Comparison of ENCODE assay signal across 7 cellular contexts in the genomic region with DNA sequence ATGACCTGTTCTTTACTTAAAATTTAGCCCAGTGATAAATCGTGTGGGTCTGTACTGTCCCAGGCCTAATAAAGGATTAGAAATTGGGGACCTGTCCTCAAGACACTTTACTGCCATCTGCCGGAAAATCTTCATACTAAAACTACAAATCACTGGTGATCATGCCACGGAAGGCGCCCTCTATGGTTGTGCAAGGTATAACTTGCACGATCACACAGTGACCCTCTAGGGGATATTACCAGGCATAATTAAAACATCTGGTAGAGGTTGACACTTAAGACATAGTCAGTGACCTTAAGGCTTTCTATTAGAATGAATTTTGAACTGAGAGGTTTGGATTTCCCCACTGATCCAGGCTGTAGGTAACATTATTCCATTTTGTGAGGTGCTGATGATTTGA.
DNase-seq lines count a peak whose midpoint lies in the region; ATAC-seq and TF ChIP-seq lines count a peak whose summit lies in the region.

No MANE protein-coding gene starts in this region.

- intact Hi-C loops in lower lobe of right lung (cut with DNase I): no loop called here

- H3K4me3 ChIP-seq in GM12875 (ENCODE audit: low read depth, low read length) (no peak overlapping the region), cardiac fibroblast (replicated peaks in 1 of 2; ENCODE audit: low read depth in 2 of 2, low read length in 2 of 2) (no peak overlapping the region), lower lobe of right lung (no peak overlapping the region)

- H3K9me3 Mint-ChIP-seq in neural crest cell: peaks cover 10% of the 10 kb centered on the region

- no peaks in the 10 kb centered on the region for H3K4me1 ChIP-seq in lower lobe of right lung

- H3K4me3 Mint-ChIP-seq in neural crest cell: no peak overlapping the region

- no peak for ATAC-seq in lower lobe of right lung

- H3K27me3 ChIP-seq in lower lobe of right lung (ENCODE audit: low read depth): no peaks in the 10 kb centered on the region

- H3K27ac ChIP-seq in lower lobe of right lung: no peak overlapping the region

- H3K9me3 ChIP-seq in lower lobe of right lung: no peaks in the 10 kb centered on the region

- 0 out of 2 replicates have a peak, but pooled peaks have one; percentile 28 for TF ChIP-seq CTCF in GM12875 (IDR thresholded peaks at IDR 0.05; ENCODE audit: borderline replicate concordance, insufficient read depth, low read depth, low read length)
- TF ChIP-seq CTCF in cardiac fibroblast (IDR thresholded peaks at IDR 0.05; ENCODE audit: low read depth, low read length): peak; percentile 29
- TF ChIP-seq CTCF in neural crest cell (conservative IDR thresholded peaks at IDR 0.05): peak; percentile 58
- no peak for TF ChIP-seq CTCF in lower lobe of right lung (IDR thresholded peaks at IDR 0.05)

- H3K4me1 Mint-ChIP-seq in neural crest cell: no peaks in the 10 kb centered on the region

- no peaks in the 10 kb centered on the region for H3K27me3 Mint-ChIP-seq in neural crest cell (ENCODE audit: low read depth)

- no peaks in the 10 kb centered on the region for H3K36me3 Mint-ChIP-seq in neural crest cell (ENCODE audit: low read depth)

- DNase-seq in NCI-H146 treated with DMSO at 0.1 percent for 48 hours (lab: John Stamatoyannopoulos, UW; ENCODE audit: unreplicated experiment): peak; percentile 37
- peak; percentile 1 to 41 for DNase-seq in cardiac fibroblast (ENCODE audit: low read depth in 2 of 2)
- DNase-seq in neural crest cell (ENCODE audit: low read depth, low spot score): peak; percentile 8
- no peak for DNase-seq in lower lobe of right lung
- DNase-seq in inferior parietal cortex (ENCODE audit: extremely low spot score): no peak
- DNase-seq in superior temporal gyrus (ENCODE audit: extremely low spot score): no peak

- no peak overlapping the region for H3K27ac Mint-ChIP-seq in neural crest cell (ENCODE audit: unreplicated experiment)

- H3K36me3 ChIP-seq in lower lobe of right lung: no peaks in the 10 kb centered on the region

Comparison
In these comparisons a context has a peak if more than half of its experiments do, and no peak if none do; other contexts are left out.
1. DNase-seq: peak in NCI-H146 treated with DMSO at 0.1 percent for 48 hours (single experiment), cardiac fibroblast (2 of 2) and neural crest cell (single experiment); none in lower lobe of right lung (single experiment), inferior parietal cortex (single experiment) and superior temporal gyrus (single experiment).